In the genomic region with DNA sequence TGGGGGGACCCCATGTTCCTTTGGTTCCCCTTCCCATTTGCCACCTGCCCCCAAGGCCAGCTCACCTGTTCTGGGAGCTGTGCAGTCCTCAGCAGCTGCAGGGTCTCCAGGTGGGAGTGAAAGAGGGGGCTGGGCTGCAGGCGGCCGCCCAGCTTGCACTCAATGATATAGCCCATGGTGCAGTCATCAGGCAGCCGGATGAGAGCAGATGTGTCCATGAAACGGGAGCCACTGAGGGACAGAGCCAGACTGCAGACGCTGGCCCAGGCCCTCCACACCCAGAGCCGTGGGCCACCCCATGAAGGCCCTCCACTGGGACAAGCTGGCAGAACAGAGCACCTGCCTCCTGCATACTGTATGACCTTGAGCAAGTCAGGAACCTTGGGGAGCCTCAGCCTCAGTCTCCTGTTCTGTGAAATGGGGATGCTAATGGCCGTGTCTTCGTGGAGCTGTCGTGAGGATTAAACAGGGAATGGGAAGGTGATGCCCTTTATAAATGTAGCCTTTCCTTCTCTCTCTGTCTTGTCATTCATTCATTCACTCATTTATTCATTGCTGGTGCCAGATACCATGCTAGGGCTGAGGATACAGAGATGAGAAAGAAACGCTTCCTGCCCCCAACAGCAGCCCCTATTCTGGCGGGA, we compare ENCODE assay signal across 23 cellular contexts. TPM values are rescaled to one million over a fixed set of nuclear protein-coding genes. Genes with fewer than 3 reads are reported as not detected.
A peak's percentile ranks its signal among the peaks of the same experiment; 100 is the strongest.
DNase-seq lines count a peak whose midpoint lies in the region; ATAC-seq, FAIRE-seq and TF ChIP-seq lines count a peak whose summit lies in the region.
"Had no signal": no experiment of that assay in that cellular context is flagged by ENCODE, and none has a peak within 500 bp of the region (broad histone marks: within the 10 kb centered on the region; RNA-seq: fewer than 3 reads in every experiment).

No MANE protein-coding gene starts in this region.

- TF ChIP-seq RAD21 in HepG2 (CRISPR knock-in tag; IDR thresholded peaks at IDR 0.05): no peak

- H3K27ac Mint-ChIP-seq in astrocyte (ENCODE audit: unreplicated experiment): peak overlapping the region; percentile 26

- CTCF ChIA-PET in HepG2 (lab: Yijun Ruan, JAX; ENCODE audit: low intra/inter-chr PET ratio, low total read pairs): no interaction called here

- H3K4me3 Mint-ChIP-seq in astrocyte (ENCODE audit: unreplicated experiment): no peak overlapping the region
- H3K4me3 Mint-ChIP-seq: CD4-positive, alpha-beta memory T cell had no signal

- in situ Hi-C loops in HepG2 (cut with HindIII; ENCODE audit: extremely low pct_ligation_motif_present, low pct_unique_long_range_greater_than_20kb): no loop called here

- TF ChIP-seq EP300 in HepG2 (IDR thresholded peaks at IDR 0.05; ENCODE audit: low read depth in 2 of 2, low read length in 2 of 2) (no peak), HepG2 (CRISPR knock-in tag; IDR thresholded peaks at IDR 0.05; ENCODE audit: borderline replicate concordance) (no peak)

- H3F3A ChIP-seq in SU-DHL-6 (ENCODE audit: insufficient read depth): 0 out of 2 replicates have a peak, but pooled peaks cover 5% of the 10 kb centered on the region

- H3K9me2 ChIP-seq in SU-DHL-6 (replicated peaks; ENCODE audit: insufficient read depth, low read length): no peaks in the 10 kb centered on the region
- H3K9me2 ChIP-seq: SK-N-SH had no signal

- FAIRE-seq in HepG2 (lab: Jason Lieb, UNC) (no peak), astrocyte (lab: Jason Lieb, UNC) (no peak)
- FAIRE-seq: GM19239, H1 had no signal

- H3K27me3 Mint-ChIP-seq in astrocyte (ENCODE audit: low read depth, unreplicated experiment): peaks cover 48% of the 10 kb centered on the region
- H3K27me3 Mint-ChIP-seq: CD4-positive, alpha-beta memory T cell had no signal

- peaks cover 7% of the 10 kb centered on the region for H3K4me1 Mint-ChIP-seq in astrocyte (ENCODE audit: low read depth, unreplicated experiment)

- TF ChIP-seq POLR2A in HepG2 (IDR thresholded peaks at IDR 0.05; ENCODE audit: insufficient read depth in 1 of 2, low read depth in 2 of 2, low read length in 2 of 2) (no peak), right lobe of liver (IDR thresholded peaks at IDR 0.05) (no peak)

- no peak for DNase-seq in HepG2 (ENCODE audit: low spot score)
- DNase-seq in right lobe of liver: no peak
- no peak for DNase-seq in astrocyte (ENCODE audit: low read depth)
- DNase-seq in EL: no peak
- DNase-seq in HK-2 (ENCODE audit: unreplicated experiment): no peak
- DNase-seq: GDM1, KBM-7, NCI-H1092, NCI-H1436, NCI-H187 treated with DMSO at 0.1 percent for 48 hours, NCI-H2107, NCI-H446 treated with DMSO at 0.1 percent for 48 hours, NCI-H526 treated with DMSO at 0.1 percent for 48 hours, PC-9, RPMI8226, SHP77 treated with DMSO at 0.1 percent for 48 hours, SK-N-SH had no signal

- no peaks in the 10 kb centered on the region for H3K79me2 ChIP-seq in HepG2 (ENCODE audit: insufficient read depth, low read length)
- H3K79me2 ChIP-seq in SU-DHL-6 (ENCODE audit: insufficient read depth, low read length): no peaks in the 10 kb centered on the region
- H3K79me2 ChIP-seq in astrocyte (ENCODE audit: insufficient read depth, low read length): no peaks in the 10 kb centered on the region

- H4K20me1 ChIP-seq in HepG2 (ENCODE audit: insufficient read depth, low read length): no peaks in the 10 kb centered on the region
- H4K20me1 ChIP-seq in SU-DHL-6 (ENCODE audit: low read depth, low read length): no peaks in the 10 kb centered on the region
- H4K20me1 ChIP-seq in astrocyte (ENCODE audit: insufficient read depth, low read length): no peaks in the 10 kb centered on the region

- H3K4me1 ChIP-seq in HepG2 (ENCODE audit: insufficient read depth, low read length) (peaks cover 19% of the 10 kb centered on the region), right lobe of liver (no peaks in the 10 kb centered on the region), astrocyte (ENCODE audit: insufficient read depth, low read length) (no peaks in the 10 kb centered on the region)

- H3K9me3 Mint-ChIP-seq in astrocyte (ENCODE audit: unreplicated experiment): no peaks in the 10 kb centered on the region
- H3K9me3 Mint-ChIP-seq: CD4-positive, alpha-beta memory T cell had no signal

- WGBS in HepG2 (ENCODE audit: low lambda C conversion rate): 82% methylated on average over 8 of the region's 11 CpGs
- WGBS in right lobe of liver (ENCODE audit: insufficient coverage, low coverage, low lambda C conversion rate, missing lambda C conversion rate): 87% methylated on average over 5 of the region's 11 CpGs

- H3K27ac ChIP-seq in HepG2 (ENCODE audit: extremely low read length, insufficient read depth, low read length): no peak overlapping the region
- H3K27ac ChIP-seq in right lobe of liver: no peak overlapping the region
- peak overlapping the region; percentile 94; the same call in 1 of the 2 replicates for H3K27ac ChIP-seq in SU-DHL-6 (ENCODE audit: low read depth, low read length)
- H3K27ac ChIP-seq in astrocyte (ENCODE audit: low read depth, low read length): no peak overlapping the region
- H3K27ac ChIP-seq: PC-9 had no signal

- H3K27me3 ChIP-seq in HepG2 (ENCODE audit: control insufficient read depth in 1 of 2, insufficient read depth in 2 of 2, low read length in 2 of 2) (peaks cover 0 to 3% of the 10 kb centered on the region in 2 experiments; a peak in 1 of 5 replicates), right lobe of liver (no peaks in the 10 kb centered on the region), SU-DHL-6 (ENCODE audit: low read length) (no peaks in the 10 kb centered on the region), astrocyte (ENCODE audit: insufficient read depth, low read length) (peaks cover 6% of the 10 kb centered on the region)

- H3K9me3 ChIP-seq in HepG2 (ENCODE audit: low read length) (no peaks in the 10 kb centered on the region), right lobe of liver (no peaks in the 10 kb centered on the region), SU-DHL-6 (ENCODE audit: insufficient read depth, low read length) (no peaks in the 10 kb centered on the region), astrocyte (ENCODE audit: insufficient read depth, low read depth, low read length) (no peaks in the 10 kb centered on the region)
- H3K9me3 ChIP-seq: SK-N-SH had no signal

- H3K4me3 ChIP-seq in HepG2 (replicated peaks in 1 of 3; ENCODE audit: insufficient read depth in 1 of 3, low read depth in 2 of 3, low read length in 3 of 3) (no peak overlapping the region), right lobe of liver (no peak overlapping the region), SU-DHL-6 (ENCODE audit: insufficient read depth, low read length, poor library complexity, severe bottlenecking) (no peak overlapping the region), astrocyte (ENCODE audit: insufficient read depth, low read depth, low read length) (no peak overlapping the region)
- H3K4me3 ChIP-seq: PC-9 had no signal

- H3K36me3 ChIP-seq in HepG2 (replicated peaks in 1 of 2; ENCODE audit: control insufficient read depth in 1 of 2, insufficient read depth in 2 of 2, low read length in 2 of 2) (no peaks in the 10 kb centered on the region), right lobe of liver (no peaks in the 10 kb centered on the region), SU-DHL-6 (ENCODE audit: low read length) (0 out of 2 replicates have a peak, but pooled peaks cover 6% of the 10 kb centered on the region), astrocyte (ENCODE audit: insufficient read depth, low read length) (no peaks in the 10 kb centered on the region)

- H3K9ac ChIP-seq in HepG2 (ENCODE audit: insufficient read depth, low read depth, low read length) (no peak overlapping the region), SU-DHL-6 (ENCODE audit: low read length) (no peak overlapping the region), astrocyte (ENCODE audit: low read length) (no peak overlapping the region)
- H3K9ac ChIP-seq: SK-N-SH had no signal

- no peak for TF ChIP-seq CTCF in HepG2 (CRISPR knock-in tag; IDR thresholded peaks at IDR 0.05)
- TF ChIP-seq CTCF in right lobe of liver (IDR thresholded peaks at IDR 0.05): no peak
- TF ChIP-seq CTCF in SU-DHL-6 (IDR thresholded peaks at IDR 0.05; ENCODE audit: insufficient read depth, low read length, poor library complexity, severe bottlenecking): no peak
- TF ChIP-seq CTCF in astrocyte (IDR thresholded peaks at IDR 0.05; ENCODE audit: insufficient read depth, low read depth, low read length): no peak

- BruUV-seq in HepG2 (replicated peaks; lab: Mats Ljungman, UMichigan): no TSS peak

- intact Hi-C loops in HepG2 (cut with micrococcal nuclease; ENCODE audit: unreplicated experiment): loop anchor here (10.0 kb wide), 1 partner anchor 50 kb away; no protein-coding TSS in a partner anchor
- intact Hi-C loops in right lobe of liver (cut with DNase I): no loop called here

- peaks cover 10% of the 10 kb centered on the region for H3K36me3 Mint-ChIP-seq in astrocyte (ENCODE audit: low read depth, unreplicated experiment)

- POLR2A ChIA-PET in HepG2 (lab: Yijun Ruan, JAX): no interaction called here

- ATAC-seq in HepG2 (no peak), right lobe of liver (no peak), GM18858 (IDR thresholded peaks at IDR 0.05; ENCODE audit: unreplicated experiment) (no peak)

- H2AFZ ChIP-seq in HepG2 (ENCODE audit: low read length) (no peak overlapping the region), SU-DHL-6 (ENCODE audit: low read depth, low read length, severe bottlenecking) (no peak overlapping the region), astrocyte (ENCODE audit: low read depth, low read length) (no peak overlapping the region)
- H2AFZ ChIP-seq: PC-9 had no signal

- H3K4me2 ChIP-seq in HepG2 (ENCODE audit: low read depth, low read length) (no peak overlapping the region), SU-DHL-6 (ENCODE audit: low read depth, low read length, poor library complexity, severe bottlenecking) (no peak overlapping the region), astrocyte (ENCODE audit: low read length) (no peak overlapping the region)
- H3K4me2 ChIP-seq: PC-9, SK-N-SH had no signal

RNA-seq across cellular contexts. Expression of gene MFNG, which starts 11.6 kb away (rescaled TPM):
- total RNA-seq in HepG2 (2016; rRNA removed; fragmentation: Illumina TruSeq; extraction: Trizol) (1.0 and 1.1 TPM in 2 replicates), right lobe of liver (10 to 100 TPM in 4 of 6 experiments, 1 to 10 TPM in 2; 5.6 to 14.4 (median 10.2) TPM), astrocyte (0.87 and 1.4 TPM in 2 replicates)
- 0.35 and 1.1 TPM in 2 replicates for total RNA-seq in HepG2 (2016; cell fraction: cytosol; rRNA removed; fragmentation: Illumina TruSeq; extraction: Trizol; ENCODE audit: low read depth)
- 0.55 and 0.80 TPM in 2 replicates for total RNA-seq in HepG2 (2016; cell fraction: insoluble cytoplasmic fraction; rRNA removed; fragmentation: Illumina TruSeq; extraction: Trizol)
- 1.4 and 1.9 TPM in 2 replicates for total RNA-seq in HepG2 (2016; cell fraction: membrane; rRNA removed; fragmentation: Illumina TruSeq; extraction: Trizol)
- 0.56 and 1.6 TPM in 2 replicates for total RNA-seq in HepG2 (2016; cell fraction: nucleus; rRNA removed; fragmentation: Illumina TruSeq; extraction: Trizol)
- polyA plus RNA-seq in HepG2 (2011; rRNA removed): 11.7 and 19.8 TPM in 2 replicates
- polyA plus RNA-seq in HepG2 (2011; cell fraction: cytosol; rRNA removed): 15.3 and 15.7 TPM in 2 replicates
- polyA plus RNA-seq in HepG2 (2011; cell fraction: nucleus; rRNA removed): 37.0 and 46.6 TPM in 2 replicates
- polyA plus RNA-seq in HepG2 (2012): 14.5 and 20.0 TPM in 2 replicates
- polyA plus RNA-seq in HepG2 (2016; cell fraction: cytosol; fragmentation: Illumina TruSeq; extraction: Trizol; ENCODE audit: low read depth): 0.79 and 0.97 TPM in 2 replicates
- 0.81 and 0.93 TPM in 2 replicates for polyA plus RNA-seq in HepG2 (2016; cell fraction: insoluble cytoplasmic fraction; fragmentation: Illumina TruSeq; extraction: Trizol; ENCODE audit: low read depth)
- polyA plus RNA-seq in HepG2 (2016; cell fraction: membrane; fragmentation: Illumina TruSeq; extraction: Trizol; ENCODE audit: low read depth): 1.1 and 1.3 TPM in 2 replicates
- 1.3 and 4.5 TPM in 2 replicates for polyA plus RNA-seq in HepG2 (2016; cell fraction: nucleus; fragmentation: Illumina TruSeq; extraction: Trizol; ENCODE audit: insufficient read depth, low read depth)
- 0.77 and 12.5 TPM in 2 replicates for polyA minus RNA-seq in HepG2 (2011; rRNA and poly(A)+ RNA removed; ENCODE audit: low replicate concordance)
- 3.2 and 6.1 TPM in 2 replicates for polyA minus RNA-seq in HepG2 (2011; cell fraction: cytosol; rRNA and poly(A)+ RNA removed)
- polyA minus RNA-seq in HepG2 (2011; cell fraction: nucleus; rRNA and poly(A)+ RNA removed): 6.1 and 9.8 TPM in 2 replicates
- polyA plus RNA-seq: BJ had no signal

RNA-seq across cellular contexts. Expression of gene CARD10, which starts 44.6 kb away (rescaled TPM):
- total RNA-seq in HepG2 (2016; rRNA removed; fragmentation: Illumina TruSeq; extraction: Trizol) (28.9 and 35.2 TPM in 2 replicates), right lobe of liver (10 to 100 TPM in 5 of 6 experiments, 1 to 10 TPM in 1; 9.0 to 27.8 (median 14.2) TPM), astrocyte (19.7 and 22.6 TPM in 2 replicates)
- total RNA-seq in HepG2 (2016; cell fraction: cytosol; rRNA removed; fragmentation: Illumina TruSeq; extraction: Trizol; ENCODE audit: low read depth): 3.9 and 4.1 TPM in 2 replicates
- total RNA-seq in HepG2 (2016; cell fraction: insoluble cytoplasmic fraction; rRNA removed; fragmentation: Illumina TruSeq; extraction: Trizol): 24.8 and 36.0 TPM in 2 replicates
- total RNA-seq in HepG2 (2016; cell fraction: membrane; rRNA removed; fragmentation: Illumina TruSeq; extraction: Trizol): 11.9 and 12.5 TPM in 2 replicates
- 17.8 and 21.3 TPM in 2 replicates for total RNA-seq in HepG2 (2016; cell fraction: nucleus; rRNA removed; fragmentation: Illumina TruSeq; extraction: Trizol)
- 55.8 and 92.3 TPM in 2 replicates for polyA plus RNA-seq in HepG2 (2011; rRNA removed)
- 52.6 and 75.1 TPM in 2 replicates for polyA plus RNA-seq in HepG2 (2011; cell fraction: cytosol; rRNA removed)
- polyA plus RNA-seq in HepG2 (2011; cell fraction: nucleus; rRNA removed): 203 and 227 TPM in 2 replicates
- polyA plus RNA-seq in HepG2 (2012): 46.8 and 57.2 TPM in 2 replicates
- 3.0 TPM in 2 replicates for polyA plus RNA-seq in HepG2 (2016; cell fraction: cytosol; fragmentation: Illumina TruSeq; extraction: Trizol; ENCODE audit: low read depth)
- polyA plus RNA-seq in HepG2 (2016; cell fraction: insoluble cytoplasmic fraction; fragmentation: Illumina TruSeq; extraction: Trizol; ENCODE audit: low read depth): 28.5 and 30.3 TPM in 2 replicates
- 9.1 and 9.4 TPM in 2 replicates for polyA plus RNA-seq in HepG2 (2016; cell fraction: membrane; fragmentation: Illumina TruSeq; extraction: Trizol; ENCODE audit: low read depth)
- 42.1 and 44.8 TPM in 2 replicates for polyA plus RNA-seq in HepG2 (2016; cell fraction: nucleus; fragmentation: Illumina TruSeq; extraction: Trizol; ENCODE audit: insufficient read depth, low read depth)
- polyA minus RNA-seq in HepG2 (2011; rRNA and poly(A)+ RNA removed; ENCODE audit: low replicate concordance): 15.9 and 164 TPM in 2 replicates
- polyA minus RNA-seq in HepG2 (2011; cell fraction: cytosol; rRNA and poly(A)+ RNA removed): 61.5 and 72.6 TPM in 2 replicates
- 31.9 and 42.5 TPM in 2 replicates for polyA minus RNA-seq in HepG2 (2011; cell fraction: nucleus; rRNA and poly(A)+ RNA removed)
- polyA plus RNA-seq: CD4-positive, alpha-beta memory T cell had no signal

RNA-seq across cellular contexts. Expression of gene ELFN2, which starts 47.3 kb away (rescaled TPM):
- total RNA-seq in HepG2 (2016; rRNA removed; fragmentation: Illumina TruSeq; extraction: Trizol): not detected in 2 replicates
- not detected in 2 replicates for total RNA-seq in HepG2 (2016; cell fraction: cytosol; rRNA removed; fragmentation: Illumina TruSeq; extraction: Trizol; ENCODE audit: low read depth)
- total RNA-seq in HepG2 (2016; cell fraction: insoluble cytoplasmic fraction; rRNA removed; fragmentation: Illumina TruSeq; extraction: Trizol): not detected in 2 replicates
- not detected in 2 replicates for total RNA-seq in HepG2 (2016; cell fraction: membrane; rRNA removed; fragmentation: Illumina TruSeq; extraction: Trizol)
- total RNA-seq in HepG2 (2016; cell fraction: nucleus; rRNA removed; fragmentation: Illumina TruSeq; extraction: Trizol): not detected in 2 replicates
- 0.01 TPM in 1 of 2 replicates, not detected in the other for polyA plus RNA-seq in HepG2 (2011; rRNA removed)
- not detected in 2 replicates for polyA plus RNA-seq in HepG2 (2011; cell fraction: cytosol; rRNA removed)
- 0.03 TPM in 2 replicates for polyA plus RNA-seq in HepG2 (2011; cell fraction: nucleus; rRNA removed)
- polyA plus RNA-seq in HepG2 (2012): 0.01 and 0.09 TPM in 2 replicates
- polyA plus RNA-seq in HepG2 (2016; cell fraction: cytosol; fragmentation: Illumina TruSeq; extraction: Trizol; ENCODE audit: low read depth): not detected in 2 replicates
- not detected in 2 replicates for polyA plus RNA-seq in HepG2 (2016; cell fraction: insoluble cytoplasmic fraction; fragmentation: Illumina TruSeq; extraction: Trizol; ENCODE audit: low read depth)
- not detected in 2 replicates for polyA plus RNA-seq in HepG2 (2016; cell fraction: membrane; fragmentation: Illumina TruSeq; extraction: Trizol; ENCODE audit: low read depth)
- not detected in 2 replicates for polyA plus RNA-seq in HepG2 (2016; cell fraction: nucleus; fragmentation: Illumina TruSeq; extraction: Trizol; ENCODE audit: insufficient read depth, low read depth)
- 0.47 TPM in 1 of 2 replicates, not detected in the other for polyA minus RNA-seq in HepG2 (2011; rRNA and poly(A)+ RNA removed; ENCODE audit: low replicate concordance)
- not detected in 2 replicates for polyA minus RNA-seq in HepG2 (2011; cell fraction: cytosol; rRNA and poly(A)+ RNA removed)
- not detected in 2 replicates for polyA minus RNA-seq in HepG2 (2011; cell fraction: nucleus; rRNA and poly(A)+ RNA removed)
- under 1 TPM; 0.07 to 0.93 (median 0.49) TPM for total RNA-seq in right lobe of liver
- 2.8 and 3.0 TPM in 2 replicates for total RNA-seq in astrocyte
- polyA plus RNA-seq: CD4-positive, alpha-beta memory T cell had no signal
